Comparison of ENCODE assay signal across 1 cellular context in genomic region chr16:19503461-19504075, GRCh38.
TF ChIP-seq lines count a peak whose summit lies in the region.

No MANE protein-coding gene starts in this region.

TF ChIP-seq in IMR-90, 13 proteins besides CTCF, POLR2A, EP300 and RAD21:
- no peak for TF ChIP-seq MAFK (IDR thresholded peaks at IDR 0.05; ENCODE audit: low read depth, low read length)
- no peak for TF ChIP-seq CHD1 (IDR thresholded peaks at IDR 0.05; ENCODE audit: low read depth, low read length)
- TF ChIP-seq RCOR1 (IDR thresholded peaks at IDR 0.05; ENCODE audit: insufficient replicate concordance, low read length), result no peak
- no peak for TF ChIP-seq BHLHE40 (IDR thresholded peaks at IDR 0.05; ENCODE audit: low read depth, low read length)
- TF ChIP-seq MXI1 (IDR thresholded peaks at IDR 0.05; ENCODE audit: borderline replicate concordance, low read depth, low read length), result no peak
- TF ChIP-seq CEBPB (IDR thresholded peaks at IDR 0.05; ENCODE audit: low read depth, low read length), result no peak
